11 cellular contexts compared by ENCODE assay signal in the genomic region with DNA sequence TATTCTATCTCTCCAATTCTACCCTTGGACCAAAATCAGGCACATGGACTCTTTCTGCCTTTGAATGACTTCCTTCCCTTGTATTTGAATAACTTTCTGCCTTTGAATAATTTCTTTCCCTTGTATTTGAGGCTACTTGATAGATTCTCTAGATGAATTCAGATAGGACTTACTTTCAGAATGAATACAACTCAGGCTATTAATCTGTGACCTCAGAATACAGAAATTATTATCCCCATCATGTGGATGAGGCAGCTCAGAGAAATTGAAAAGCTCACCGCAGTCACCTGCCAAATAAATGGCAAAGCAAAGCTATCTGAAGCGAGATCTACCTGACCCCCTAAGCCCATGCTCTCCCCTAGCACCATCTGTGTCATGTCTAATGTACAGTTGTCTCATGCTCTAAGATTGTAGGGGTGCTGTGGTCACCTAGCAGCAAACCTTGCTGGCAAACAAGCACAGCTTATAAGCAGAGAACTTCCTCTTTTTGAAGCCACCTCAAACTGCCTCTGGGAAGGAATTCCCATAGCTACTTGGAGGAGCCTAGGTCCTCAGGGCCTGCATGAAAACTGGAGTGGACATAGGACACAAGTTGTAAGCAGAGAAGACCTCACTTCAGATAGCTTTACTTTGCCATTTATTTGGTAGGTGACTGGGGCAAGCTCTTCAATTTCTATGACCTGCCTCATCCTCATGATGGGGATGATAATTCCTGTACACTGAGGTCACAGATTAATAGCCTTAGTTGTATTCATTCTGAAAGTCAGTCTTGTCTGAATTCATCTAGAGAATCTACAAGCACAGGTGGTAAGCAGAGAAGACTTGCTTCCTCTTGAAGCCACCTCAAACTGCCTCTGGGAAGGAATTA.
DNase-seq lines count a peak whose midpoint lies in the region; ATAC-seq, FAIRE-seq and TF ChIP-seq lines count a peak whose summit lies in the region.
"Had no signal": no experiment of that assay in that cellular context is flagged by ENCODE, and none has a peak within 500 bp of the region (broad histone marks: within the 10 kb centered on the region; RNA-seq: fewer than 3 reads in every experiment).

No MANE protein-coding gene starts in this region.

- H3K27me3 ChIP-seq in K562 (ENCODE audit: control insufficient read depth in 2 of 2, insufficient read depth in 2 of 2, low read length in 2 of 2) (no peaks in the 10 kb centered on the region), Caco-2 (replicated peaks; ENCODE audit: control insufficient read depth, insufficient read depth, low read length) (no peaks in the 10 kb centered on the region)

- in situ Hi-C loops in K562 (cut with MboI), result loop anchor here (5.0 to 25.0 kb wide), 2 partner anchors 273 to 1362 kb away; no protein-coding TSS in a partner anchor

- H3K9me1 ChIP-seq in K562 (ENCODE audit: control insufficient read depth, insufficient read depth, low read length), result no peaks in the 10 kb centered on the region

- no peak overlapping the region for H3K4me3 Mint-ChIP-seq in Caco-2 (ENCODE audit: unreplicated experiment)
- H3K4me3 Mint-ChIP-seq: neural crest cell had no signal

- TF ChIP-seq RAD21 in K562 (CRISPR knock-in tag; conservative IDR thresholded peaks at IDR 0.05 in 1 of 2, IDR thresholded peaks at IDR 0.05 in 1 of 2), result no peak

- H3K9ac ChIP-seq in K562 (ENCODE audit: insufficient read depth in 1 of 2, low read depth in 2 of 2, low read length in 2 of 2), result no peak overlapping the region
- H3K9ac ChIP-seq: KMS-11, SK-N-SH had no signal

- no peaks in the 10 kb centered on the region for H3K79me2 ChIP-seq in K562 (ENCODE audit: control insufficient read depth, insufficient read depth, low read length)

- H2AFZ ChIP-seq in K562 (ENCODE audit: low read depth, low read length), result no peak overlapping the region

- no peak overlapping the region for H3K27ac Mint-ChIP-seq in Caco-2 (ENCODE audit: unreplicated experiment)

- H3K4me1 Mint-ChIP-seq in Caco-2 (ENCODE audit: low read depth, unreplicated experiment), result peaks cover under 1% of the 10 kb centered on the region
- H3K4me1 Mint-ChIP-seq: neural crest cell had no signal

- TF ChIP-seq CTCF in K562 (IDR thresholded peaks at IDR 0.05 in 2 of 3, conservative IDR thresholded peaks at IDR 0.05 in 1 of 3; ENCODE audit: insufficient read depth in 2 of 3, low read depth in 1 of 3, low read length in 3 of 3), result no peak
- no peak for TF ChIP-seq CTCF in Caco-2 (IDR thresholded peaks at IDR 0.05; ENCODE audit: insufficient read depth in 1 of 2, low read depth in 1 of 2, low read length in 1 of 2, severe bottlenecking in 1 of 2, unreplicated experiment in 1 of 2)

- H3K36me3 Mint-ChIP-seq in Caco-2 (ENCODE audit: insufficient read depth, unreplicated experiment), result no peaks in the 10 kb centered on the region

- intact Hi-C loops in K562 (cut with micrococcal nuclease) (loop anchor here (5.0 kb wide), 1 partner anchor 723 kb away; no protein-coding TSS in a partner anchor), posterior cingulate gyrus (cut with DNase I) (no loop called here), Caco-2 (cut with micrococcal nuclease; ENCODE audit: unreplicated experiment) (no loop called here)

- no peaks in the 10 kb centered on the region for H4K20me1 ChIP-seq in K562 (replicated peaks; ENCODE audit: control insufficient read depth, insufficient read depth, low read length)

- no peak for FAIRE-seq in K562 (lab: Jason Lieb, UNC)

- TF ChIP-seq EP300 in K562 (IDR thresholded peaks at IDR 0.05; ENCODE audit: low read length), result no peak

- peak; percentile 82 for ATAC-seq in GM18867 (IDR thresholded peaks at IDR 0.05; ENCODE audit: unreplicated experiment)
- peak; percentile 59 for ATAC-seq in HG02571 (IDR thresholded peaks at IDR 0.05; ENCODE audit: unreplicated experiment)
- ATAC-seq in HG03565 (IDR thresholded peaks at IDR 0.05; ENCODE audit: unreplicated experiment), result peak; percentile 68
- ATAC-seq in K562, result peak; percentile 33; the same call in 2 of the 3 replicates

- BruUV-seq in K562 (replicated peaks; lab: Mats Ljungman, UMichigan) (no TSS peak), Caco-2 (replicated peaks; lab: Mats Ljungman, UMichigan) (no TSS peak)

- no peak overlapping the region for H3K4me2 ChIP-seq in K562 (ENCODE audit: insufficient read depth, low read length)
- H3K4me2 ChIP-seq: KMS-11, SK-N-SH had no signal

- no peaks in the 10 kb centered on the region for H3K27me3 Mint-ChIP-seq in Caco-2 (ENCODE audit: insufficient read depth, unreplicated experiment)

- H3K36me3 ChIP-seq in K562 (ENCODE audit: control insufficient read depth, insufficient read depth, low read length) (no peaks in the 10 kb centered on the region), Caco-2 (ENCODE audit: control insufficient read depth, insufficient read depth, low read length) (no peaks in the 10 kb centered on the region)

- H3K27ac ChIP-seq in K562 (ENCODE audit: extremely low read depth, low read depth, low read length), result no peak overlapping the region
- H3K27ac ChIP-seq: KMS-11 had no signal

- 14% methylated on average over 2 of the region's 2 CpGs for WGBS in K562 (ENCODE audit: insufficient coverage, low coverage, missing lambda C conversion rate)

- POLR2A ChIA-PET in K562 (lab: Yijun Ruan, JAX) (no interaction called here), Caco-2 (lab: Charles Lee) (no interaction called here)

- H3K9me3 ChIP-seq in K562 (replicated peaks; ENCODE audit: control insufficient read depth, insufficient read depth, low read depth, low read length), result no peaks in the 10 kb centered on the region
- peaks cover 20% of the 10 kb centered on the region for H3K9me3 ChIP-seq in Caco-2
- H3K9me3 ChIP-seq: SK-N-SH had no signal

- H3K9me3 Mint-ChIP-seq in Caco-2 (ENCODE audit: unreplicated experiment), result no peaks in the 10 kb centered on the region

- DNase-seq in K562 (ENCODE audit: extremely low read depth in 1 of 4, low spot score in 3 of 4), result no peak
- DNase-seq in activated naive CD4-positive, alpha-beta T cell treated with anti-CD3 and anti-CD28 coated beads, Interleukin-2, amount 50 U/mL, for 16 hours, result no peak
- DNase-seq in NCI-H345 (lab: John Stamatoyannopoulos, UW), result no peak
- DNase-seq in posterior cingulate gyrus, result no peak
- no peak for DNase-seq in Caco-2
- DNase-seq: SK-N-SH had no signal

- no peak for TF ChIP-seq POLR2A in K562 (conservative IDR thresholded peaks at IDR 0.05)

- CTCF ChIA-PET in K562 (lab: Yijun Ruan, JAX; ENCODE audit: low intra/inter-chr PET ratio) (no interaction called here), Caco-2 (lab: Charles Lee) (interaction anchor here (0.5 kb wide), 1 partner anchor 275 kb away, joined by 3 read pairs; no protein-coding TSS in a partner anchor)

- H3K4me3 ChIP-seq in K562, result no peak overlapping the region
- no peak overlapping the region for H3K4me3 ChIP-seq in Caco-2 (ENCODE audit: low read depth, low read length)

- H3K4me1 ChIP-seq in K562 (replicated peaks in 1 of 2; ENCODE audit: control insufficient read depth in 2 of 2, insufficient read depth in 2 of 2, low read length in 2 of 2), result no peaks in the 10 kb centered on the region; a peak in 2 of 5 replicates
- no peaks in the 10 kb centered on the region for H3K4me1 ChIP-seq in Caco-2

TF ChIP-seq in K562, 482 proteins besides CTCF, POLR2A, EP300 and RAD21:
- TF ChIP-seq FOXJ3 (CRISPR knock-in tag; IDR thresholded peaks at IDR 0.05) (peak; percentile 63; the same call in 1 of the 2 replicates), FOXJ2 (tag; IDR thresholded peaks at IDR 0.05) (peak; percentile 88), RFX1 (IDR thresholded peaks at IDR 0.05) (peak; percentile 24; the same call in 1 of the 2 replicates), BRD9 (IDR thresholded peaks at IDR 0.05; ENCODE audit: low read depth, partially characterized antibody) (no peak), SPI1 (IDR thresholded peaks at IDR 0.05; ENCODE audit: borderline replicate concordance, low read depth, low read length) (peak; percentile 79)
- TF ChIP-seq, protein P1, sequence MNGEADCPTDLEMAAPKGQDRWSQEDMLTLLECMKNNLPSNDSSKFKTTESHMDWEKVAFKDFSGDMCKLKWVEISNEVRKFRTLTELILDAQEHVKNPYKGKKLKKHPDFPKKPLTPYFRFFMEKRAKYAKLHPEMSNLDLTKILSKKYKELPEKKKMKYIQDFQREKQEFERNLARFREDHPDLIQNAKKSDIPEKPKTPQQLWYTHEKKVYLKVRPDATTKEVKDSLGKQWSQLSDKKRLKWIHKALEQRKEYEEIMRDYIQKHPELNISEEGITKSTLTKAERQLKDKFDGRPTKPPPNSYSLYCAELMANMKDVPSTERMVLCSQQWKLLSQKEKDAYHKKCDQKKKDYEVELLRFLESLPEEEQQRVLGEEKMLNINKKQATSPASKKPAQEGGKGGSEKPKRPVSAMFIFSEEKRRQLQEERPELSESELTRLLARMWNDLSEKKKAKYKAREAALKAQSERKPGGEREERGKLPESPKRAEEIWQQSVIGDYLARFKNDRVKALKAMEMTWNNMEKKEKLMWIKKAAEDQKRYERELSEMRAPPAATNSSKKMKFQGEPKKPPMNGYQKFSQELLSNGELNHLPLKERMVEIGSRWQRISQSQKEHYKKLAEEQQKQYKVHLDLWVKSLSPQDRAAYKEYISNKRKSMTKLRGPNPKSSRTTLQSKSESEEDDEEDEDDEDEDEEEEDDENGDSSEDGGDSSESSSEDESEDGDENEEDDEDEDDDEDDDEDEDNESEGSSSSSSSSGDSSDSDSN (IDR thresholded peaks at IDR 0.05; ENCODE audit: borderline replicate concordance in 1 of 2, low read depth in 2 of 2, low read length in 2 of 2), result no peak
- TF ChIP-seq, protein P2, sequence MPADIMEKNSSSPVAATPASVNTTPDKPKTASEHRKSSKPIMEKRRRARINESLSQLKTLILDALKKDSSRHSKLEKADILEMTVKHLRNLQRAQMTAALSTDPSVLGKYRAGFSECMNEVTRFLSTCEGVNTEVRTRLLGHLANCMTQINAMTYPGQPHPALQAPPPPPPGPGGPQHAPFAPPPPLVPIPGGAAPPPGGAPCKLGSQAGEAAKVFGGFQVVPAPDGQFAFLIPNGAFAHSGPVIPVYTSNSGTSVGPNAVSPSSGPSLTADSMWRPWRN (IDR thresholded peaks at IDR 0.05; ENCODE audit: low read depth), result no peak
